ENCODE assay signal across 15 cellular contexts in the genomic region with DNA sequence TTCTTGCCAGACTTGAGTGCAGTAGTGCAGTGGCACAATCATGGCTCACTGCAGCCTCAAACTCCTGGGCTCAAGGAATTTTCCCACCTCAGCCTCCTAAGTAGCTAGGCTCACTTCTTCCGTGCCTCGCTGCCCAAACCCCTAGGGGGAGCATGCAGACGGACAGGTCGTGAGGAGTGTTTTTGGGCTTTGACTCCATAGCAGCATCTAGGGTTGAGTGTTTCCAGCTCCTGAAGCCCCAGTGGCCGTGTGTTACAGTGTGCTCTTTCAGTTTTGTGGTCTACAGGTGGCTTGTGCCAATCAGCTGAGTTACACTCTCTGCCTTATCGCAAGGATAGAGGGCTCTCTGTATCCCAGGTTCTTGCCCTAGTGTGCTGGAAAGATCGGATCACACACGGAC. TPM values are rescaled to one million over a fixed set of nuclear protein-coding genes. Genes with fewer than 3 reads are reported as not detected.
DNase-seq lines count a peak whose midpoint lies in the region; TF ChIP-seq lines count a peak whose summit lies in the region.
"Had no signal": no experiment of that assay in that cellular context is flagged by ENCODE, and none has a peak within 500 bp of the region (broad histone marks: within the 10 kb centered on the region; RNA-seq: fewer than 3 reads in every experiment).

No MANE protein-coding gene starts in this region.

- H3K27ac ChIP-seq in adrenal gland: no peak overlapping the region
- H3K27ac ChIP-seq: skin epidermis, tibial nerve had no signal

- H3K4me1 ChIP-seq in Loucy (ENCODE audit: insufficient read depth, low read length, poor library complexity, severe bottlenecking): peaks cover 5% of the 10 kb centered on the region
- H3K4me1 ChIP-seq in adrenal gland (replicated peaks in 1 of 2): peaks cover 0 to 9% of the 10 kb centered on the region in 2 donors

- no peak overlapping the region for H2AFZ ChIP-seq in Loucy (ENCODE audit: low read length)

- no peak overlapping the region for H3K27ac Mint-ChIP-seq in progenitor cell of endocrine pancreas
- H3K27ac Mint-ChIP-seq: T-helper 1 cell treated with Interleukin-12 subunit alpha and Interleukin-12 subunit beta and Interleukin-4 antibody, amounts not matched to agents 30 μg/mL and 1 μg/mL, for 36 hours had no signal

- DNase-seq in NCI-H82 (lab: John Stamatoyannopoulos, UW) (peak; percentile 39), NCI-H82 treated with DMSO at 0.1 percent for 48 hours (lab: John Stamatoyannopoulos, UW; ENCODE audit: unreplicated experiment) (no peak), cerebellar cortex (ENCODE audit: low spot score) (peak; percentile 41), progenitor cell of endocrine pancreas (ENCODE audit: low spot score, unreplicated experiment) (no peak), adrenal gland (no peak), midbrain (lab: John Stamatoyannopoulos, UW) (no peak)
- DNase-seq in activated CD4-positive, alpha-beta T cell treated with anti-CD3 and anti-CD28 coated beads, Interleukin-2, amount 50 U/mL, for 4 hours: no peak
- DNase-seq: ACHN; activated CD8-positive, alpha-beta memory T cell treated with anti-CD3 and anti-CD28 coated beads for 24 hours; activated naive CD4-positive, alpha-beta T cell treated with Interleukin-2 at 50 U/mL for 16 hours; kidney glomerular epithelial cell had no signal

- no peak for TF ChIP-seq POLR2A in adrenal gland (IDR thresholded peaks at IDR 0.05)

- TF ChIP-seq CTCF in Loucy (conservative IDR thresholded peaks at IDR 0.05; ENCODE audit: low read length) (peak; percentile 43), progenitor cell of endocrine pancreas (IDR thresholded peaks at IDR 0.05; ENCODE audit: unreplicated experiment) (peak; percentile 41), adrenal gland (IDR thresholded peaks at IDR 0.05) (no peak)

- H3K9me3 Mint-ChIP-seq in progenitor cell of endocrine pancreas (ENCODE audit: low read depth): no peaks in the 10 kb centered on the region
- H3K9me3 Mint-ChIP-seq: T-helper 1 cell treated with Interleukin-12 subunit alpha and Interleukin-12 subunit beta and Interleukin-4 antibody, amounts not matched to agents 30 μg/mL and 1 μg/mL, for 36 hours had no signal

- H3K27me3 Mint-ChIP-seq in progenitor cell of endocrine pancreas: no peaks in the 10 kb centered on the region

- H3K27me3 ChIP-seq in Loucy (ENCODE audit: insufficient read depth, low read length, poor library complexity, severe bottlenecking) (no peaks in the 10 kb centered on the region), adrenal gland (no peaks in the 10 kb centered on the region)
- H3K27me3 ChIP-seq: tibial nerve had no signal

- no peak overlapping the region for H3K4me3 Mint-ChIP-seq in progenitor cell of endocrine pancreas (ENCODE audit: low read depth)
- H3K4me3 Mint-ChIP-seq: T-helper 1 cell treated with Interleukin-12 subunit alpha and Interleukin-12 subunit beta and Interleukin-4 antibody, amounts not matched to agents 30 μg/mL and 1 μg/mL, for 36 hours had no signal

- H3K36me3 ChIP-seq in Loucy (ENCODE audit: insufficient read depth, low read length) (no peaks in the 10 kb centered on the region), adrenal gland (replicated peaks in 1 of 2) (no peaks in the 10 kb centered on the region)

- peaks cover 3% of the 10 kb centered on the region for H4K20me1 ChIP-seq in Loucy (ENCODE audit: insufficient read depth, low read length, poor library complexity, severe bottlenecking)

- H3K9me3 ChIP-seq in Loucy (ENCODE audit: insufficient read depth, low read depth, low read length) (no peaks in the 10 kb centered on the region), adrenal gland (replicated peaks in 1 of 3) (no peaks in the 10 kb centered on the region)
- H3K9me3 ChIP-seq: tibial nerve had no signal

- peaks cover 10% of the 10 kb centered on the region for H3K4me1 Mint-ChIP-seq in progenitor cell of endocrine pancreas (ENCODE audit: low read depth)

- peaks cover 2% of the 10 kb centered on the region for H3K36me3 Mint-ChIP-seq in progenitor cell of endocrine pancreas (ENCODE audit: insufficient read depth)

- H3K9me2 ChIP-seq in Loucy (replicated peaks; ENCODE audit: low read depth, low read length): no peaks in the 10 kb centered on the region

- intact Hi-C loops in adrenal gland (cut with DNase I): no loop called here

- H3F3A ChIP-seq in Loucy (ENCODE audit: low read depth): no peaks in the 10 kb centered on the region

- H3K79me2 ChIP-seq in Loucy (ENCODE audit: insufficient read depth, low read length): peaks cover 26% of the 10 kb centered on the region; the same call in 1 of the 2 replicates

- no peak overlapping the region for H3K9ac ChIP-seq in Loucy (ENCODE audit: low read depth, low read length, poor library complexity, severe bottlenecking)

- 88 to 95% (median 90%) methylated on average over 8 of the region's 8 CpGs for WGBS in adrenal gland, 4 donors

- no peak overlapping the region for H3K4me2 ChIP-seq in Loucy (ENCODE audit: low read depth, low read length, poor library complexity, severe bottlenecking)

- H3K4me3 ChIP-seq in Loucy (ENCODE audit: low read length, poor library complexity, severe bottlenecking): no peak overlapping the region
- no peak overlapping the region for H3K4me3 ChIP-seq in adrenal gland
- H3K4me3 ChIP-seq: skin epidermis, tibial nerve had no signal

RNA-seq across cellular contexts. Expression of gene NCOA3, which starts 33.4 kb away (rescaled TPM):
- total RNA-seq in progenitor cell of endocrine pancreas: 37.7 and 42.8 TPM in 2 replicates
- 10 to 100 TPM; 19.0 to 35.6 (median 24.2) TPM for total RNA-seq in adrenal gland
- 10 to 100 TPM in 1 of 3 donors, 1 to 10 TPM in 2; 2.6 to 15.4 (median 5.9) TPM for polyA plus RNA-seq in adrenal gland

Comparison
In these comparisons a context has a peak if more than half of its experiments do, and no peak if none do; other contexts are left out.
1. DNase-seq: peak in NCI-H82 (single experiment) and cerebellar cortex (single experiment); none in NCI-H82 treated with DMSO at 0.1 percent for 48 hours (single experiment), progenitor cell of endocrine pancreas (single experiment), adrenal gland (0 of 7), activated CD4-positive, alpha-beta T cell treated with anti-CD3 and anti-CD28 coated beads, Interleukin-2, amount 50 U/mL, for 4 hours (0 of 2) and midbrain (single experiment).
2. CTCF ChIP-seq: peak in Loucy (single experiment) and progenitor cell of endocrine pancreas (single experiment); none in adrenal gland (0 of 6).